ENCODE assay signal across 12 cellular contexts in genomic region chr11:71876262-71876661, GRCh38. TPM values are rescaled to one million over a fixed set of nuclear protein-coding genes. Genes with fewer than 3 reads are reported as not detected.
DNase-seq lines count a peak whose midpoint lies in the region; TF ChIP-seq lines count a peak whose summit lies in the region.
"Not testable (repeated sequence)": the region's sequence is repeated elsewhere in the genome, so short reads cannot be mapped to it uniquely, and the experiment has no call there.
"Had no signal": no experiment of that assay in that cellular context is flagged by ENCODE, and none has a peak within 500 bp of the region (broad histone marks: within the 10 kb centered on the region; RNA-seq: fewer than 3 reads in every experiment).

No MANE protein-coding gene starts in this region.

- not testable (repeated sequence) for H3K9me3 ChIP-seq in thyroid gland

- not testable (repeated sequence) for H3K36me3 ChIP-seq in thyroid gland

- intact Hi-C loops in thyroid gland (cut with DNase I) = not testable (repeated sequence)

- DNase-seq in COR-L47 (lab: John Stamatoyannopoulos, UW) (peak; percentile 39), NCI-H2081 (lab: John Stamatoyannopoulos, UW) (peak; percentile 30 to 88), NCI-H69 (lab: John Stamatoyannopoulos, UW) (peak; percentile 73), choroid plexus epithelial cell (ENCODE audit: low read depth) (peak; percentile 0), iris pigment epithelial cell (ENCODE audit: low read depth) (peak; percentile 3), thyroid gland (peak; percentile 13 to 28)
- not testable (repeated sequence) for DNase-seq in nephron progenitor cell

- not testable (repeated sequence) for H3K4me3 ChIP-seq in choroid plexus epithelial cell (ENCODE audit: low read depth, low read length); thyroid gland (replicated peaks in 1 of 3)

- H3K4me3 Mint-ChIP-seq in nephron progenitor cell = not testable (repeated sequence)

- H3K27ac Mint-ChIP-seq in nephron progenitor cell = peak overlapping the region; percentile 59

- peak overlapping the region; percentile 28 for H3K27ac ChIP-seq in VCaP
- H3K27ac ChIP-seq in thyroid gland = not testable (repeated sequence)

- not testable (repeated sequence) for TF ChIP-seq POLR2A in thyroid gland (IDR thresholded peaks at IDR 0.05)

- H3K27me3 ChIP-seq in thyroid gland = not testable (repeated sequence)

- H3K4me1 ChIP-seq in thyroid gland = not testable (repeated sequence)

- H3K27me3 Mint-ChIP-seq in nephron progenitor cell (ENCODE audit: low read depth, poor library complexity) = not testable (repeated sequence)

- TF ChIP-seq CTCF in VCaP (conservative IDR thresholded peaks at IDR 0.05); choroid plexus epithelial cell (conservative IDR thresholded peaks at IDR 0.05; ENCODE audit: low read depth, low read length); nephron progenitor cell (IDR thresholded peaks at IDR 0.05); thyroid gland (IDR thresholded peaks at IDR 0.05): not testable (repeated sequence)

- peaks cover 14% of the 10 kb centered on the region for H3K36me3 Mint-ChIP-seq in nephron progenitor cell (ENCODE audit: low read depth)

- H3K9me3 Mint-ChIP-seq in nephron progenitor cell = not testable (repeated sequence)

- H3K4me1 Mint-ChIP-seq in nephron progenitor cell = not testable (repeated sequence)

- WGBS in thyroid gland, 2 donors = 22 to 39% methylated on average over 2 of the region's 2 CpGs

RNA-seq across cellular contexts. Expression of gene DEFB131B, which starts 2.0 kb away (rescaled TPM):
- not detected for total RNA-seq in thyroid gland
- total RNA-seq: CD4-positive, alpha-beta T cell; Daoy; GM23248; HT-29 had no signal

RNA-seq across cellular contexts. Expression of gene DEFB108B, which starts 43.3 kb away (rescaled TPM):
- total RNA-seq in thyroid gland = not detected
- total RNA-seq: CD4-positive, alpha-beta T cell; Daoy; GM23248; HT-29 had no signal

RNA-seq across cellular contexts. Expression of gene XNDC1N, which starts 52.1 kb away (rescaled TPM):
- total RNA-seq in thyroid gland = 10 to 100 TPM; 13.8 to 19.9 (median 16.4) TPM

RNA-seq across cellular contexts. Expression of gene RNF121, which starts 52.6 kb away (rescaled TPM):
- 10 to 100 TPM; 41.9 to 64.4 (median 54.7) TPM for total RNA-seq in thyroid gland
